In genomic region chr6:152552616-152553209, GRCh38 we compare ENCODE assay signal across 8 cellular contexts.
DNase-seq lines count a peak whose midpoint lies in the region; ATAC-seq, FAIRE-seq and TF ChIP-seq lines count a peak whose summit lies in the region.

No MANE protein-coding gene starts in this region.

- H3K4me3 Mint-ChIP-seq in activated naive CD8-positive, alpha-beta T cell treated with anti-CD3 and anti-CD28 coated beads for 36 hours = no peak overlapping the region

- peak; percentile 89 for ATAC-seq in HG03103 (IDR thresholded peaks at IDR 0.05; ENCODE audit: low read depth, unreplicated experiment)
- ATAC-seq in heart left ventricle = peak; percentile 87 to 93 (median 88)

- peaks cover 11% of the 10 kb centered on the region for H3K27me3 Mint-ChIP-seq in activated naive CD8-positive, alpha-beta T cell treated with anti-CD3 and anti-CD28 coated beads for 36 hours

- peaks cover 0 to 13% (median 7%) of the 10 kb centered on the region in 12 donors for H3K9me3 ChIP-seq in heart left ventricle

- H3K36me3 Mint-ChIP-seq in activated naive CD8-positive, alpha-beta T cell treated with anti-CD3 and anti-CD28 coated beads for 36 hours = no peaks in the 10 kb centered on the region

- peaks cover 9% of the 10 kb centered on the region for H3K9me3 Mint-ChIP-seq in activated naive CD8-positive, alpha-beta T cell treated with anti-CD3 and anti-CD28 coated beads for 36 hours

- no peaks in the 10 kb centered on the region for H3K27me3 ChIP-seq in heart left ventricle

- no peaks in the 10 kb centered on the region for H3K4me1 Mint-ChIP-seq in activated naive CD8-positive, alpha-beta T cell treated with anti-CD3 and anti-CD28 coated beads for 36 hours

- FAIRE-seq in GM19239 (lab: Jason Lieb, UNC) = peak; percentile 73

- intact Hi-C loops in heart left ventricle (cut with DNase I) = loop anchor here (2.0 to 10.0 kb wide), 7 partner anchors 90 to 400 kb away; no protein-coding TSS in a partner anchor

- no peak overlapping the region for H3K27ac ChIP-seq in heart left ventricle

- H3K4me1 ChIP-seq in heart left ventricle = peaks cover 0 to 5% (median 0%) of the 10 kb centered on the region in 12 donors

- peak; percentile 71 to 93 (median 84) for TF ChIP-seq CTCF in heart left ventricle (IDR thresholded peaks at IDR 0.05)

- WGBS in heart left ventricle, 4 donors = 32 to 35% (median 32%) methylated on average over 9 of the region's 9 CpGs

- no peak overlapping the region for H3K27ac Mint-ChIP-seq in activated naive CD8-positive, alpha-beta T cell treated with anti-CD3 and anti-CD28 coated beads for 36 hours

- DNase-seq in DMS153 (lab: John Stamatoyannopoulos, UW) (peak; percentile 12), GM19239 (ENCODE audit: insufficient read length, low spot score) (peak; percentile 7), NCI-H526 (lab: John Stamatoyannopoulos, UW) (peak; percentile 21 to 63), heart left ventricle (peak; percentile 48 to 74 (median 59)), retina (peak; percentile 66), GOT3 (lab: John Stamatoyannopoulos, UW) (no peak)
- DNase-seq in activated naive CD8-positive, alpha-beta T cell treated with anti-CD3 and anti-CD28 coated beads for 36 hours = peak; percentile 14

- TF ChIP-seq POLR2A in heart left ventricle (IDR thresholded peaks at IDR 0.05) = no peak

- no peak overlapping the region for H3K4me3 ChIP-seq in heart left ventricle

- no peaks in the 10 kb centered on the region for H3K36me3 ChIP-seq in heart left ventricle
